9 cellular contexts compared by ENCODE assay signal in genomic region chr12:90299121-90299520, GRCh38.
DNase-seq lines count a peak whose midpoint lies in the region; ATAC-seq, FAIRE-seq and TF ChIP-seq lines count a peak whose summit lies in the region.
"Had no signal": no experiment of that assay in that cellular context is flagged by ENCODE, and none has a peak within 500 bp of the region (broad histone marks: within the 10 kb centered on the region; RNA-seq: fewer than 3 reads in every experiment).

No MANE protein-coding gene starts in this region.

- peak overlapping the region; percentile 57 for H3K4me3 Mint-ChIP-seq in central memory CD8-positive, alpha-beta T cell

- H3K4me1 Mint-ChIP-seq in central memory CD8-positive, alpha-beta T cell = peaks cover 16% of the 10 kb centered on the region

- DNase-seq in GM18507 (ENCODE audit: extremely low spot score, insufficient read length, low read depth) (peak; percentile 2), NCI-H1092 (lab: John Stamatoyannopoulos, UW) (no peak), tibial artery (no peak), DMS53 (lab: John Stamatoyannopoulos, UW) (no peak), left cardiac atrium (no peak)
- no peak for DNase-seq in central memory CD8-positive, alpha-beta T cell (ENCODE audit: low spot score in 2 of 2)
- DNase-seq: stimulated activated CD4-positive, alpha-beta T cell treated with anti-CD3 and anti-CD28 coated beads, Interleukin-4, amount 100 ng/mL, for 1 hour had no signal

- no peaks in the 10 kb centered on the region for H3K9me3 Mint-ChIP-seq in central memory CD8-positive, alpha-beta T cell

- TF ChIP-seq CTCF in tibial artery (IDR thresholded peaks at IDR 0.05) = no peak

- intact Hi-C loops in tibial artery (cut with DNase I; ENCODE audit: low total_unique reads) (no loop called here), left cardiac atrium (cut with DNase I) (no loop called here)

- no peaks in the 10 kb centered on the region for H3K36me3 ChIP-seq in tibial artery

- peak overlapping the region; percentile 56 for H3K27ac Mint-ChIP-seq in central memory CD8-positive, alpha-beta T cell (ENCODE audit: low read depth)

- H3K27ac ChIP-seq in tibial artery = no peak overlapping the region

- H3K27me3 Mint-ChIP-seq in central memory CD8-positive, alpha-beta T cell = peaks cover 23% of the 10 kb centered on the region

- ATAC-seq in GM21390 (IDR thresholded peaks at IDR 0.05; ENCODE audit: unreplicated experiment) (peak; percentile 95), HG03196 (IDR thresholded peaks at IDR 0.05; ENCODE audit: unreplicated experiment) (peak; percentile 98), left cardiac atrium (no peak)
- ATAC-seq in central memory CD8-positive, alpha-beta T cell (replicated peaks; ENCODE audit: extremely low read depth, poor library complexity, severe bottlenecking) = no peak

- no peaks in the 10 kb centered on the region for H3K27me3 ChIP-seq in tibial artery

- no peaks in the 10 kb centered on the region for H3K36me3 Mint-ChIP-seq in central memory CD8-positive, alpha-beta T cell (ENCODE audit: insufficient read depth)

- no peaks in the 10 kb centered on the region for H3K9me3 ChIP-seq in tibial artery

- peak overlapping the region in 1 of 2 donors; percentile 12 for H3K4me3 ChIP-seq in tibial artery

- H3K4me1 ChIP-seq in tibial artery = peaks cover 0 to 6% (median 2%) of the 10 kb centered on the region in 4 donors

- peak; percentile 94 for FAIRE-seq in GM18507 (lab: Jason Lieb, UNC)

Comparison
In these comparisons a context has a peak if more than half of its experiments do, and no peak if none do; other contexts are left out.
1. ATAC-seq: peak in GM21390 (single experiment) and HG03196 (single experiment); none in central memory CD8-positive, alpha-beta T cell (single experiment) and left cardiac atrium (0 of 2).